Comparison of ENCODE assay signal across 21 cellular contexts in the genomic region with DNA sequence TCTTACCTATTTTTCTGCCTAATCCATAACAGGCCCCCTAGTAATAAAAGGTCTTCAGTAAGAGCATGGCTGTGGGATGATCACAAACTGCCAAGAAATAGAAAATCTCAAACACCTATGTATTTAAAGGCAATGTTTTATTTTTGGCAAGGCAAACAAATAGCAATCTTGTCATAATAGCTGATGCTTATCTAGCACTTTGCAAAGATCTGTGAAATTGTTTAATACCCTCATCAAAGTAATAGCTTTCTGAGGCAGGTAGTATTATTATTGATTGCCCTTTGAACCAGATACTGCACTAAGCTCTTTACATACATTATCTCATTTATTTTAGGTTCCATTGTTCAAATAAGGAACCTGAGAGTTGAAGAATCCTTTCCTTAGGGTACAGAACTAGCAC. TPM values are rescaled to one million over a fixed set of nuclear protein-coding genes. Genes with fewer than 3 reads are reported as not detected.
DNase-seq lines count a peak whose midpoint lies in the region; ATAC-seq and TF ChIP-seq lines count a peak whose summit lies in the region.
"Had no signal": no experiment of that assay in that cellular context is flagged by ENCODE, and none has a peak within 500 bp of the region (broad histone marks: within the 10 kb centered on the region; RNA-seq: fewer than 3 reads in every experiment).

No MANE protein-coding gene starts in this region.

- H3K27ac Mint-ChIP-seq in mesothelial cell of epicardium: no peak overlapping the region
- H3K27ac Mint-ChIP-seq: activated CD8-positive, alpha-beta memory T cell treated with anti-CD3 and anti-CD28 coated beads, Interleukin-2, amount 10 ng/mL, durations not matched to agents 7 days and 5 days; CD8-positive, alpha-beta memory T cell; endodermal cell; memory B cell; stimulated activated naive CD8-positive, alpha-beta T cell treated with anti-CD3 and anti-CD28 coated beads, Interleukin-15, amount 100 ng/mL, for 72 hours had no signal

- H3K4me1 ChIP-seq in left ventricle myocardium inferior (peaks cover 47% of the 10 kb centered on the region), ascending aorta (peaks cover 0 to 3% of the 10 kb centered on the region in 2 donors), uterus (peaks cover 0 to 4% of the 10 kb centered on the region in 2 donors)
- H3K4me1 ChIP-seq: BE2C, gastrocnemius medialis had no signal

- H3K36me3 ChIP-seq in left ventricle myocardium inferior (no peaks in the 10 kb centered on the region), ascending aorta (no peaks in the 10 kb centered on the region), uterus (no peaks in the 10 kb centered on the region)
- H3K36me3 ChIP-seq: BE2C, esophagus squamous epithelium, gastrocnemius medialis, MG63, tibial nerve had no signal

- H3K27me3 Mint-ChIP-seq in mesothelial cell of epicardium (ENCODE audit: low read depth): peaks cover 43% of the 10 kb centered on the region

- no peak for TF ChIP-seq CTCF in left ventricle myocardium inferior (IDR thresholded peaks at IDR 0.05; ENCODE audit: borderline replicate concordance)
- TF ChIP-seq CTCF in ascending aorta (IDR thresholded peaks at IDR 0.05): no peak
- no peak for TF ChIP-seq CTCF in mesothelial cell of epicardium (IDR thresholded peaks at IDR 0.05; ENCODE audit: unreplicated experiment)
- no peak for TF ChIP-seq CTCF in uterus (IDR thresholded peaks at IDR 0.05)

- H3K9me3 Mint-ChIP-seq in mesothelial cell of epicardium: no peaks in the 10 kb centered on the region
- H3K9me3 Mint-ChIP-seq: endodermal cell; memory B cell; stimulated activated naive CD8-positive, alpha-beta T cell treated with anti-CD3 and anti-CD28 coated beads, Interleukin-15, amount 100 ng/mL, for 72 hours had no signal

- ATAC-seq in HG02981 (IDR thresholded peaks at IDR 0.05; ENCODE audit: unreplicated experiment): no peak
- ATAC-seq: activated CD8-positive, alpha-beta memory T cell treated with anti-CD3 and anti-CD28 coated beads, Interleukin-2, amount 10 ng/mL, durations not matched to agents 7 days and 5 days; stimulated activated naive CD8-positive, alpha-beta T cell treated with anti-CD3 and anti-CD28 coated beads, Interleukin-15, amount 100 ng/mL, for 72 hours had no signal

- H3K4me3 Mint-ChIP-seq in mesothelial cell of epicardium: peak overlapping the region; percentile 78

- H3K4me3 ChIP-seq in left ventricle myocardium inferior (no peak overlapping the region), ascending aorta (peak overlapping the region in 1 of 2 donors; percentile 92), uterus (no peak overlapping the region)

- H3K27me3 ChIP-seq in left ventricle myocardium inferior (ENCODE audit: low read depth) (no peaks in the 10 kb centered on the region), ascending aorta (no peaks in the 10 kb centered on the region), uterus (no peaks in the 10 kb centered on the region)
- H3K27me3 ChIP-seq: MG63 had no signal

- H3K36me3 Mint-ChIP-seq in mesothelial cell of epicardium: no peaks in the 10 kb centered on the region
- H3K36me3 Mint-ChIP-seq: activated CD8-positive, alpha-beta memory T cell treated with anti-CD3 and anti-CD28 coated beads, Interleukin-2, amount 10 ng/mL, durations not matched to agents 7 days and 5 days; CD8-positive, alpha-beta memory T cell; memory B cell had no signal

- no peak for TF ChIP-seq POLR2A in uterus (IDR thresholded peaks at IDR 0.05)

- H3K9me3 ChIP-seq in left ventricle myocardium inferior (replicated peaks) (no peaks in the 10 kb centered on the region), ascending aorta (no peaks in the 10 kb centered on the region), uterus (no peaks in the 10 kb centered on the region)
- H3K9me3 ChIP-seq: BE2C, esophagus squamous epithelium, gastrocnemius medialis, MG63, tibial nerve had no signal

- peaks cover 19% of the 10 kb centered on the region for H3K4me1 Mint-ChIP-seq in mesothelial cell of epicardium
- H3K4me1 Mint-ChIP-seq: memory B cell had no signal

- DNase-seq in left ventricle myocardium inferior (no peak), cardiac septum (ENCODE audit: low spot score) (no peak), ascending aorta (ENCODE audit: low spot score in 2 of 2) (no peak), mesothelial cell of epicardium (ENCODE audit: low spot score in 2 of 2, unreplicated experiment in 2 of 2) (no peak), uterus (no peak), midbrain (lab: John Stamatoyannopoulos, UW) (no peak), NCI-H1048 (lab: John Stamatoyannopoulos, UW) (no peak)
- DNase-seq: activated CD8-positive, alpha-beta memory T cell treated with anti-CD3 and anti-CD28 coated beads, Interleukin-2, amount 10 ng/mL, durations not matched to agents 7 days and 5 days; activated T-cell treated with anti-CD3 and anti-CD28 coated beads, Interleukin-2, amount 50 U/mL, for 48 hours; CD8-positive, alpha-beta memory T cell; esophagus squamous epithelium; KBM-7; stimulated activated naive CD8-positive, alpha-beta T cell treated with anti-CD3 and anti-CD28 coated beads, Interleukin-15, amount 100 ng/mL, for 72 hours had no signal

- intact Hi-C loops in left ventricle myocardium inferior (cut with micrococcal nuclease) (loop anchor here (5.0 to 10.0 kb wide), 2 partner anchors 83 to 264 kb away; no protein-coding TSS in a partner anchor), cardiac septum (cut with DNase I) (loop anchor here (2.0 kb wide), 1 partner anchor 85 kb away; no protein-coding TSS in a partner anchor), ascending aorta (cut with DNase I) (loop anchor here (10.0 kb wide), 2 partner anchors 743 to 857 kb away; a partner anchor contains a TSS), uterus (cut with DNase I; ENCODE audit: low total_unique reads) (no loop called here)

- H3K27ac ChIP-seq in left ventricle myocardium inferior (replicated peaks): peak overlapping the region; percentile 95
- H3K27ac ChIP-seq in ascending aorta: peak overlapping the region; percentile 24 to 94
- H3K27ac ChIP-seq in uterus: peak overlapping the region; percentile 93 to 99
- H3K27ac ChIP-seq: skin epidermis had no signal

RNA-seq across cellular contexts. Expression of a gene that starts 1.6 kb away (rescaled TPM):
- 11.9 TPM for total RNA-seq in left ventricle myocardium inferior
- total RNA-seq in cardiac septum: 6.3 TPM
- total RNA-seq in ascending aorta: 31.8 TPM
- 1.9 to 2.7 TPM (median 2.3 TPM) in 3 replicates for total RNA-seq in mesothelial cell of epicardium
- total RNA-seq in uterus: 100 to 1,000 TPM in 1 of 4 donors, 10 to 100 TPM in 3; 11.5 to 119 (median 36.8) TPM
- total RNA-seq: activated CD8-positive, alpha-beta memory T cell treated with anti-CD3 and anti-CD28 coated beads, Interleukin-2, amount 10 ng/mL, durations not matched to agents 7 days and 5 days; CD8-positive, alpha-beta memory T cell had no signal
